10 cellular contexts compared by ENCODE assay signal in genomic region chr2:184611221-184612085, GRCh38. TPM values are rescaled to one million over a fixed set of nuclear protein-coding genes. Genes with fewer than 3 reads are reported as not detected.
A peak's percentile ranks its signal among the peaks of the same experiment; 100 is the strongest.
DNase-seq lines count a peak whose midpoint lies in the region; ATAC-seq and TF ChIP-seq lines count a peak whose summit lies in the region.
"Had no signal": no experiment of that assay in that cellular context is flagged by ENCODE, and none has a peak within 500 bp of the region (broad histone marks: within the 10 kb centered on the region; RNA-seq: fewer than 3 reads in every experiment).

No MANE protein-coding gene starts in this region.

- H3K27ac Mint-ChIP-seq in GM23338: no peak overlapping the region

- CTCF ChIA-PET in RWPE1 (lab: Yijun Ruan, JAX): interaction anchor here (0.5 to 1.2 kb wide), 5 partner anchors 11 to 1349 kb away, joined by 3 to 4 read pairs (median 3); no protein-coding TSS in a partner anchor

- TF ChIP-seq CTCF in AG09319 (IDR thresholded peaks at IDR 0.05; ENCODE audit: low read depth, low read length) (peak; percentile 33), GM23338 (conservative IDR thresholded peaks at IDR 0.05; ENCODE audit: low read depth in 2 of 2) (peak in 1 of 2 experiments; percentile 81; a peak in 3 of 4 replicates), RWPE1 (conservative IDR thresholded peaks at IDR 0.05; ENCODE audit: low read depth) (peak; percentile 51), spleen (IDR thresholded peaks at IDR 0.05 in 8 of 11, conservative IDR thresholded peaks at IDR 0.05 in 3 of 11) (peak in 5 of 11 experiments; percentile 13 to 51 (median 35))

- H3K27me3 ChIP-seq in GM23338 (ENCODE audit: insufficient read depth) (no peaks in the 10 kb centered on the region), spleen (replicated peaks in 1 of 7) (no peaks in the 10 kb centered on the region)

- H3K36me3 Mint-ChIP-seq in GM23338 (ENCODE audit: low read depth): no peaks in the 10 kb centered on the region

- no peaks in the 10 kb centered on the region for H3K4me1 Mint-ChIP-seq in GM23338

- H3K4me1 ChIP-seq in GM23338 (ENCODE audit: insufficient read depth): no peaks in the 10 kb centered on the region
- no peaks in the 10 kb centered on the region for H3K4me1 ChIP-seq in spleen

- TF ChIP-seq POLR2A in spleen (IDR thresholded peaks at IDR 0.05): no peak

- H3K4me3 ChIP-seq in GM23338 (no peak overlapping the region), spleen (no peak overlapping the region)

- ATAC-seq in GM23338 (no peak), GM18511 (IDR thresholded peaks at IDR 0.05; ENCODE audit: unreplicated experiment) (no peak), GM21737 (IDR thresholded peaks at IDR 0.05; ENCODE audit: unreplicated experiment) (no peak)

- no peak overlapping the region for H3K4me2 ChIP-seq in GM23338

- H3K27me3 Mint-ChIP-seq in GM23338 (ENCODE audit: insufficient read depth, low read depth, poor library complexity): no peaks in the 10 kb centered on the region

- H4K20me1 ChIP-seq in GM23338 (replicated peaks; ENCODE audit: insufficient read depth): no peaks in the 10 kb centered on the region

- H3K9me2 ChIP-seq in GM23338 (ENCODE audit: insufficient read depth): 0 out of 2 replicates have a peak, but pooled peaks cover 5% of the 10 kb centered on the region

- no peaks in the 10 kb centered on the region for H3K79me2 ChIP-seq in GM23338 (replicated peaks; ENCODE audit: insufficient read depth)

- no peak overlapping the region for H3K4me3 Mint-ChIP-seq in GM23338

- POLR2A ChIA-PET in RWPE1 (lab: Yijun Ruan, JAX; ENCODE audit: low non-redundant PET): no interaction called here

- peaks cover 0 to 22% (median 7%) of the 10 kb centered on the region in 8 donors for H3K9me3 ChIP-seq in spleen

- no peak overlapping the region for H2AFZ ChIP-seq in GM23338

- H3K27ac ChIP-seq in GM23338 (ENCODE audit: low read depth) (no peak overlapping the region), RWPE1 (no peak overlapping the region), spleen (no peak overlapping the region)

- H3K9me3 Mint-ChIP-seq in GM23338: peaks cover 7% of the 10 kb centered on the region; the same call in 2 of the 3 replicates

- intact Hi-C loops in spleen (cut with DNase I; ENCODE audit: low total_unique reads): no loop called here

- no peaks in the 10 kb centered on the region for H3F3A ChIP-seq in GM23338 (replicated peaks; ENCODE audit: low read depth)

- 48 to 55% (median 54%) methylated on average over 3 of the region's 3 CpGs for WGBS in spleen, 5 donors

- DNase-seq in AG09319 (ENCODE audit: extremely low read depth, low read depth) (no peak), GM23338 (ENCODE audit: low spot score) (peak; percentile 49), RWPE1 (ENCODE audit: low spot score) (peak; percentile 4), inferior parietal cortex (ENCODE audit: extremely low spot score) (peak; percentile 40), NCI-H1930 (lab: John Stamatoyannopoulos, UW) (no peak), spleen (no peak)
- DNase-seq: SIG-M5 had no signal

- H3K36me3 ChIP-seq in GM23338 (ENCODE audit: insufficient read depth): no peaks in the 10 kb centered on the region
- no peaks in the 10 kb centered on the region for H3K36me3 ChIP-seq in spleen

TF ChIP-seq in GM23338, 12 proteins besides CTCF, POLR2A, EP300 and RAD21:
- no peak for TF ChIP-seq STAT1 (IDR thresholded peaks at IDR 0.05; ENCODE audit: unreplicated experiment)
- TF ChIP-seq POLR2AphosphoS5 (IDR thresholded peaks at IDR 0.05; ENCODE audit: low read depth): no peak
- TF ChIP-seq, protein P1, sequence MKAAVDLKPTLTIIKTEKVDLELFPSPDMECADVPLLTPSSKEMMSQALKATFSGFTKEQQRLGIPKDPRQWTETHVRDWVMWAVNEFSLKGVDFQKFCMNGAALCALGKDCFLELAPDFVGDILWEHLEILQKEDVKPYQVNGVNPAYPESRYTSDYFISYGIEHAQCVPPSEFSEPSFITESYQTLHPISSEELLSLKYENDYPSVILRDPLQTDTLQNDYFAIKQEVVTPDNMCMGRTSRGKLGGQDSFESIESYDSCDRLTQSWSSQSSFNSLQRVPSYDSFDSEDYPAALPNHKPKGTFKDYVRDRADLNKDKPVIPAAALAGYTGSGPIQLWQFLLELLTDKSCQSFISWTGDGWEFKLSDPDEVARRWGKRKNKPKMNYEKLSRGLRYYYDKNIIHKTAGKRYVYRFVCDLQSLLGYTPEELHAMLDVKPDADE (IDR thresholded peaks at IDR 0.05): no peak
- TF ChIP-seq JUNB (IDR thresholded peaks at IDR 0.05; ENCODE audit: unreplicated experiment): no peak
- no peak for TF ChIP-seq EZH2 (IDR thresholded peaks at IDR 0.05; ENCODE audit: low read depth, unreplicated experiment)
- no peak for TF ChIP-seq EZH2phosphoT487 (IDR thresholded peaks at IDR 0.05; ENCODE audit: unreplicated experiment)

RNA-seq across cellular contexts. Expression of gene ZNF804A, which starts 13.1 kb away (rescaled TPM):
- not detected in 2 replicates for total RNA-seq in GM23338 (2014; rRNA removed; shearing (Covaris generic))
- polyA plus RNA-seq in GM23338 (2016; fragmentation: Nextera tagmentation; extraction: Ambion mirVana) (0.05 TPM in 1 of 2 replicates, not detected in the other), spleen (under 1 TPM; 0.21 to 0.29 (median 0.24) TPM)
- total RNA-seq in spleen: 1 to 10 TPM in 1 of 7 donors, under 1 TPM in 6; 0.37 to 1.8 (median 0.51) TPM
- total RNA-seq: dermis microvascular lymphatic vessel endothelial cell had no signal

Comparison
In these comparisons a context has a peak if more than half of its experiments do, and no peak if none do; other contexts are left out.
1. DNase-seq: peak in GM23338 (single experiment), RWPE1 (single experiment) and inferior parietal cortex (single experiment); none in AG09319 (single experiment), NCI-H1930 (0 of 2) and spleen (single experiment).